ENCODE assay signal across 12 cellular contexts in the genomic region with DNA sequence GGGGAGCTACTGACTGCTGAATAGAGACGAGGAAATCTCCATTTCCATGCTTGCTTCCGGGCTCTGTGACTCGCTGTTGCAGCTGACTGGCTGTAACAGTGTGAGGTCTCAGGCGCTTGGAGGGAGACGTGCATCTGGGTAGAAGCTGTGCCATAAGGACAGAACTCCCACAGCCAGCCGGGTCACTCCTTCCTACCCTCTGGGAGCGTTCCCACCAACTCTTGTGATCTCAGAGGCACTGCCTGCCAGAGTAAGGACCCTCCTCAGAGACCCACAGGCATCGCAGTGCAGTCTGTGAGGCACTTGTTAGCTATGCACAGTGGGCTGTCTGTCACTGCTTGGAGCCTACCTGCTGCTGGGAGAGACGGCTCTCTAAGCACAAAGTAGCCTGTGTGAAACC.
DNase-seq lines count a peak whose midpoint lies in the region; ATAC-seq and TF ChIP-seq lines count a peak whose summit lies in the region.
"Had no signal": no experiment of that assay in that cellular context is flagged by ENCODE, and none has a peak within 500 bp of the region (broad histone marks: within the 10 kb centered on the region; RNA-seq: fewer than 3 reads in every experiment).

No MANE protein-coding gene starts in this region.

- ATAC-seq in HG02759 (IDR thresholded peaks at IDR 0.05; ENCODE audit: unreplicated experiment): peak; percentile 83
- peak; percentile 22 for ATAC-seq in left lobe of liver
- ATAC-seq: foreskin keratinocyte had no signal

- intact Hi-C loops in posterior vena cava (cut with DNase I): loop anchor here in 1 of 2 donors (5.0 kb wide), 1 partner anchor 844 kb away; no protein-coding TSS in a partner anchor

- H3K27me3 ChIP-seq in WERI-Rb-1 (ENCODE audit: insufficient read depth, low read depth, severe bottlenecking): no peaks in the 10 kb centered on the region
- H3K27me3 ChIP-seq: foreskin keratinocyte had no signal

- peak; percentile 35 for DNase-seq in WERI-Rb-1
- no peak for DNase-seq in left lobe of liver (ENCODE audit: low spot score)
- DNase-seq in NCI-H187 (lab: John Stamatoyannopoulos, UW): no peak
- no peak for DNase-seq in cortex of kidney (lab: John Stamatoyannopoulos, UW)
- DNase-seq in NCI-H1417 (lab: John Stamatoyannopoulos, UW): no peak
- no peak for DNase-seq in posterior vena cava (ENCODE audit: low spot score)
- DNase-seq: activated CD4-positive, alpha-beta memory T cell treated with anti-CD3 and anti-CD28 coated beads, Interleukin-2, amount 10 ng/mL, durations not matched to agents 7 days and 5 days; DND-41; foreskin keratinocyte; NCI-H2029 treated with DMSO at 0.1 percent for 48 hours; SHP77 treated with DMSO at 0.1 percent for 48 hours had no signal

- no peak for TF ChIP-seq CTCF in WERI-Rb-1 (IDR thresholded peaks at IDR 0.05; ENCODE audit: low read depth, low read length)

- H3K4me3 ChIP-seq in WERI-Rb-1 (ENCODE audit: low read depth, low read length): peak overlapping the region; percentile 4

- no peak overlapping the region for H3K27ac ChIP-seq in WERI-Rb-1
- H3K27ac ChIP-seq: foreskin keratinocyte had no signal

- no peaks in the 10 kb centered on the region for H3K36me3 ChIP-seq in WERI-Rb-1

- H3K9me3 ChIP-seq in WERI-Rb-1 (ENCODE audit: severe bottlenecking): peaks cover 6% of the 10 kb centered on the region
